ENCODE assay signal across 16 cellular contexts in the genomic region with DNA sequence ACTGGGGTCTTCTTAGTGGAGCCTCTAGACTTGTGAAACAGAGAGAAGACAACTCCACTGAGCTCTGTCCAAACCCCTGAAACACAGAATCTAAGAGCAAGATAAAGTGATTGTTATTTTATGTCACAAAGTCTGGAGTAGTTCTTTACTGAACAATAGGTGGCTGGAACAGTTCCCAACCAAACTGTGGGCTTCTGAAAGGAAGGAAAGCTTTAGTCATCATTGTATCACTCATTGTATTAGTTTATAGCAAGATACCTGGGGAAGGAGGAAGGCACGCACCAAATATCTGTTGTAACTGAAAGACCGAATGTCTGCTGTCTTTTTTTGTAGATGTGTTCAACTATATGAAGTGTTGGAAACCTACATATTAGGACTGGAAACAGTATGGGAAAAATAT.
DNase-seq lines count a peak whose midpoint lies in the region; ATAC-seq and FAIRE-seq lines count a peak whose summit lies in the region.
"Had no signal": no experiment of that assay in that cellular context is flagged by ENCODE, and none has a peak within 500 bp of the region (broad histone marks: within the 10 kb centered on the region; RNA-seq: fewer than 3 reads in every experiment).

No MANE protein-coding gene starts in this region.

- ATAC-seq in activated CD8-positive, alpha-beta T cell treated with anti-CD3 and anti-CD28 coated beads, Interleukin-2, amount 10 ng/mL, durations not matched to agents 7 days and 5 days = no peak
- ATAC-seq: HCT116 had no signal

- no peaks in the 10 kb centered on the region for H3K36me3 Mint-ChIP-seq in activated CD8-positive, alpha-beta T cell treated with anti-CD3 and anti-CD28 coated beads, Interleukin-2, amount 10 ng/mL, durations not matched to agents 7 days and 5 days (ENCODE audit: low read depth)

- no peaks in the 10 kb centered on the region for H3K4me1 Mint-ChIP-seq in activated CD8-positive, alpha-beta T cell treated with anti-CD3 and anti-CD28 coated beads, Interleukin-2, amount 10 ng/mL, durations not matched to agents 7 days and 5 days (ENCODE audit: low read depth)
- H3K4me1 Mint-ChIP-seq: B cell had no signal

- H3K27ac Mint-ChIP-seq in activated CD8-positive, alpha-beta T cell treated with anti-CD3 and anti-CD28 coated beads, Interleukin-2, amount 10 ng/mL, durations not matched to agents 7 days and 5 days = no peak overlapping the region
- H3K27ac Mint-ChIP-seq: B cell; CD4-positive, alpha-beta T cell had no signal

- no peak overlapping the region for H3K4me3 Mint-ChIP-seq in activated CD8-positive, alpha-beta T cell treated with anti-CD3 and anti-CD28 coated beads, Interleukin-2, amount 10 ng/mL, durations not matched to agents 7 days and 5 days
- H3K4me3 Mint-ChIP-seq: B cell; CD4-positive, alpha-beta T cell had no signal

- POLR2A ChIA-PET in activated CD8-positive, alpha-beta T cell treated with anti-CD3 and anti-CD28 coated beads, Interleukin-2, amount 10 ng/mL, durations not matched to agents 7 days and 5 days (lab: Charles Lee) = no interaction called here

- DNase-seq in Daoy (ENCODE audit: low read depth) = peak; percentile 36
- peak; percentile 20 for DNase-seq in astrocyte of the hippocampus (ENCODE audit: low read depth, low spot score)
- peak; percentile 25 to 79 for DNase-seq in dermis microvascular lymphatic vessel endothelial cell (ENCODE audit: low read depth in 2 of 2)
- peak; percentile 25 to 64 for DNase-seq in lung microvascular endothelial cell (ENCODE audit: low read depth in 2 of 2)
- DNase-seq in GM19239 (ENCODE audit: insufficient read length, low spot score) = no peak
- no peak for DNase-seq in AML-193 (lab: John Stamatoyannopoulos, UW)
- no peak for DNase-seq in activated CD8-positive, alpha-beta T cell treated with anti-CD3 and anti-CD28 coated beads, Interleukin-2, amount 10 ng/mL, durations not matched to agents 7 days and 5 days
- DNase-seq: 8988T; C1 segment of cervical spinal cord; CD4-positive, alpha-beta T cell; DMS79 treated with DMSO at 0.1 percent for 48 hours; GDM1 had no signal

- CTCF ChIA-PET in activated CD8-positive, alpha-beta T cell treated with anti-CD3 and anti-CD28 coated beads, Interleukin-2, amount 10 ng/mL, durations not matched to agents 7 days and 5 days (lab: Charles Lee) = no interaction called here

- no peak for FAIRE-seq in GM19239 (lab: Jason Lieb, UNC)
- FAIRE-seq: GM12892, H1 had no signal

- no peaks in the 10 kb centered on the region for H3K9me3 Mint-ChIP-seq in activated CD8-positive, alpha-beta T cell treated with anti-CD3 and anti-CD28 coated beads, Interleukin-2, amount 10 ng/mL, durations not matched to agents 7 days and 5 days (ENCODE audit: insufficient read depth)
- H3K9me3 Mint-ChIP-seq: CD4-positive, alpha-beta T cell had no signal

- no peaks in the 10 kb centered on the region for H3K27me3 Mint-ChIP-seq in activated CD8-positive, alpha-beta T cell treated with anti-CD3 and anti-CD28 coated beads, Interleukin-2, amount 10 ng/mL, durations not matched to agents 7 days and 5 days (ENCODE audit: low read depth)
- H3K27me3 Mint-ChIP-seq: B cell; CD4-positive, alpha-beta T cell had no signal

Comparison
In these comparisons a context has a peak if more than half of its experiments do, and no peak if none do; other contexts are left out.
1. DNase-seq: peak in Daoy (single experiment), astrocyte of the hippocampus (single experiment), dermis microvascular lymphatic vessel endothelial cell (2 of 2) and lung microvascular endothelial cell (2 of 2); none in GM19239 (single experiment), AML-193 (0 of 2) and activated CD8-positive, alpha-beta T cell treated with anti-CD3 and anti-CD28 coated beads, Interleukin-2, amount 10 ng/mL, durations not matched to agents 7 days and 5 days (single experiment).